In genomic region chr1:218171302-218171893, GRCh38 we compare ENCODE assay signal across 8 cellular contexts.
DNase-seq lines count a peak whose midpoint lies in the region; ATAC-seq and TF ChIP-seq lines count a peak whose summit lies in the region.

No MANE protein-coding gene starts in this region.

- H3K4me1 ChIP-seq in DND-41 (ENCODE audit: insufficient read depth, low read length) = no peaks in the 10 kb centered on the region
- no peaks in the 10 kb centered on the region for H3K4me1 ChIP-seq in colonic mucosa

- TF ChIP-seq CTCF in DND-41 (IDR thresholded peaks at IDR 0.05; ENCODE audit: borderline replicate concordance, extremely low read depth, low read length, poor library complexity, severe bottlenecking) (peak; percentile 76), colonic mucosa (IDR thresholded peaks at IDR 0.05) (peak; percentile 59), neural crest cell (conservative IDR thresholded peaks at IDR 0.05) (peak; percentile 93)

- H3K9me3 ChIP-seq in DND-41 (ENCODE audit: insufficient read depth, low read length, severe bottlenecking) = no peaks in the 10 kb centered on the region
- no peaks in the 10 kb centered on the region for H3K9me3 ChIP-seq in colonic mucosa

- no peaks in the 10 kb centered on the region for H3K36me3 ChIP-seq in DND-41 (ENCODE audit: insufficient read depth, low read length)
- no peaks in the 10 kb centered on the region for H3K36me3 ChIP-seq in colonic mucosa

- H3K27me3 ChIP-seq in DND-41 (ENCODE audit: insufficient read depth, low read length, poor library complexity) = no peaks in the 10 kb centered on the region
- H3K27me3 ChIP-seq in colonic mucosa = peaks cover 3% of the 10 kb centered on the region

- ATAC-seq in DND-41 (ENCODE audit: insufficient read depth, low read depth) (peak; percentile 47; the same call in 1 of the 3 replicates), GM21367 (IDR thresholded peaks at IDR 0.05; ENCODE audit: unreplicated experiment) (no peak)

- no peaks in the 10 kb centered on the region for H4K20me1 ChIP-seq in DND-41 (ENCODE audit: insufficient read depth, low read length)

- H3K27ac Mint-ChIP-seq in neural crest cell (ENCODE audit: unreplicated experiment) = no peak overlapping the region

- no peaks in the 10 kb centered on the region for H3K36me3 Mint-ChIP-seq in neural crest cell (ENCODE audit: low read depth)

- no peaks in the 10 kb centered on the region for H3K79me2 ChIP-seq in DND-41 (ENCODE audit: insufficient read depth, low read length)

- H3K4me2 ChIP-seq in DND-41 (ENCODE audit: insufficient read depth, low read length) = no peak overlapping the region

- H3K27me3 Mint-ChIP-seq in neural crest cell (ENCODE audit: low read depth) = peaks cover 66% of the 10 kb centered on the region

- CTCF ChIA-PET in HEK293T (lab: Yijun Ruan, JAX) = no interaction called here

- no peaks in the 10 kb centered on the region for H3K4me1 Mint-ChIP-seq in neural crest cell

- H3K9ac ChIP-seq in DND-41 (ENCODE audit: low read depth, low read length) (no peak overlapping the region), colonic mucosa (ENCODE audit: low read depth in 2 of 2, low read length in 2 of 2) (no peak overlapping the region)

- no peak overlapping the region for H3K4me3 ChIP-seq in DND-41 (ENCODE audit: low read depth in 1 of 2, low read length in 2 of 2)
- no peak overlapping the region for H3K4me3 ChIP-seq in colonic mucosa

- POLR2A ChIA-PET in HEK293T (lab: Yijun Ruan, JAX) = no interaction called here

- no peaks in the 10 kb centered on the region for H3K9me3 Mint-ChIP-seq in neural crest cell

- DNase-seq in DND-41 = no peak
- DNase-seq in HEK293T (ENCODE audit: extremely low spot score) = peak; percentile 17
- peak; percentile 40 for DNase-seq in NCI-H460 (ENCODE audit: extremely low read depth, low read depth)
- DNase-seq in colonic mucosa = no peak
- DNase-seq in neural crest cell (ENCODE audit: low read depth, low spot score) = no peak
- no peak for DNase-seq in islet precursor cell
- DNase-seq in NCI-H187 (lab: John Stamatoyannopoulos, UW) = no peak

- intact Hi-C loops in colonic mucosa (cut with DNase I) = no loop called here

- no peak overlapping the region for H2AFZ ChIP-seq in DND-41 (ENCODE audit: low read depth, low read length)

- peak overlapping the region; percentile 7 for H3K4me3 Mint-ChIP-seq in neural crest cell

- H3K27ac ChIP-seq in DND-41 (ENCODE audit: low read length) (no peak overlapping the region), colonic mucosa (no peak overlapping the region)

TF ChIP-seq in HEK293T, 16 proteins besides CTCF, POLR2A, EP300 and RAD21:
- no peak for TF ChIP-seq FOXM1 (IDR thresholded peaks at IDR 0.05; ENCODE audit: borderline replicate concordance)
- TF ChIP-seq, protein P1, sequence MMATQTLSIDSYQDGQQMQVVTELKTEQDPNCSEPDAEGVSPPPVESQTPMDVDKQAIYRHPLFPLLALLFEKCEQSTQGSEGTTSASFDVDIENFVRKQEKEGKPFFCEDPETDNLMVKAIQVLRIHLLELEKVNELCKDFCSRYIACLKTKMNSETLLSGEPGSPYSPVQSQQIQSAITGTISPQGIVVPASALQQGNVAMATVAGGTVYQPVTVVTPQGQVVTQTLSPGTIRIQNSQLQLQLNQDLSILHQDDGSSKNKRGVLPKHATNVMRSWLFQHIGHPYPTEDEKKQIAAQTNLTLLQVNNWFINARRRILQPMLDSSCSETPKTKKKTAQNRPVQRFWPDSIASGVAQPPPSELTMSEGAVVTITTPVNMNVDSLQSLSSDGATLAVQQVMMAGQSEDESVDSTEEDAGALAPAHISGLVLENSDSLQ (IDR thresholded peaks at IDR 0.05) = no peak
- TF ChIP-seq HDGF (IDR thresholded peaks at IDR 0.05; ENCODE audit: borderline replicate concordance) = no peak
- TF ChIP-seq ELF4 (IDR thresholded peaks at IDR 0.05) = no peak
- TF ChIP-seq CTBP1 (IDR thresholded peaks at IDR 0.05; ENCODE audit: borderline replicate concordance) = no peak
- TF ChIP-seq ZNF384 (IDR thresholded peaks at IDR 0.05) = no peak
- no peak for TF ChIP-seq ARNT (IDR thresholded peaks at IDR 0.05)
- no peak for TF ChIP-seq BHLHE40 (IDR thresholded peaks at IDR 0.05; ENCODE audit: borderline replicate concordance)
- no peak for TF ChIP-seq SUZ12 (IDR thresholded peaks at IDR 0.05)
- no peak for TF ChIP-seq LEF1 (IDR thresholded peaks at IDR 0.05; ENCODE audit: borderline replicate concordance)
- TF ChIP-seq L3MBTL2 (conservative IDR thresholded peaks at IDR 0.05) = no peak
- no peak for TF ChIP-seq FOXK2 (IDR thresholded peaks at IDR 0.05)
- TF ChIP-seq SP1 (IDR thresholded peaks at IDR 0.05) = no peak
- TF ChIP-seq FOXA1 (IDR thresholded peaks at IDR 0.05) = no peak

Comparison
In these comparisons a context has a peak if more than half of its experiments do, and no peak if none do; other contexts are left out.
1. DNase-seq: peak in HEK293T (single experiment) and NCI-H460 (single experiment); none in DND-41 (single experiment), colonic mucosa (single experiment), neural crest cell (single experiment), islet precursor cell (single experiment) and NCI-H187 (0 of 2).
2. Peak in every context shown above with its lines, with median percentiles within 50 percentile points of each other: CTCF ChIP-seq.